ENCODE assay signal across 14 cellular contexts in the genomic region with DNA sequence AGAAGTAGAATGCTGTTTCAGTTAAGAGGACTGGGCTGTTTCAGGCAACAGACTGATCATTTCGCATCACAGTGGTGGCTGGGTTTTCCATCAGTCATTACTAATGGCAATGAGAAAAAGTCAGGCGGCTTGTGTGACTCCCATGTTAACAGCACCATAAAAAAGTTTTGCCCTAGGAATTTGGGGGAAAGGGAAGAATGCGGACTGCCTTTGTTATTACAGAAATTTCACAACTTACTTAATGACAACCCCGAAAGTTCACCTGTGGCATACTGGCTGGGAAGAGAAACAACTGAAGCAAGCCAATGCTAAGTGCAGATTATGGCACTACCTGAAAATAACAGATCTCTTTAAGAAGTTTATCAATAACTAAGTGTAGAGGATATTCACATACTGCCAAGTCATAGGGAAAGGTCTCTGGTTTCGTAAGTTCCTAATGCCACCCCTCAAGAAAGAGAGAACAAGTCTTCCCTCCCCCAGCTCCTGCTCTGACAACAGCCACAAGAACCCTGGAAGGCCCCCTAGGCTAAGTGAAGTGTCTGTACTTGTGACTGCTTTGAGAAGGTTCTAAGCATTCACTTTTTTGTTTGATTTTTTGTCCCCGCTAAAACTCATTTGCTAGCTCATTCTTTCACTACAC. TPM values are rescaled to one million over a fixed set of nuclear protein-coding genes. Genes with fewer than 3 reads are reported as not detected.
DNase-seq lines count a peak whose midpoint lies in the region; ATAC-seq, FAIRE-seq and TF ChIP-seq lines count a peak whose summit lies in the region.
"Had no signal": no experiment of that assay in that cellular context is flagged by ENCODE, and none has a peak within 500 bp of the region (broad histone marks: within the 10 kb centered on the region; RNA-seq: fewer than 3 reads in every experiment).

No MANE protein-coding gene starts in this region.

- intact Hi-C loops in HepG2 (cut with micrococcal nuclease; ENCODE audit: unreplicated experiment) = no loop called here
- intact Hi-C loops in right lobe of liver (cut with DNase I) = no loop called here
- intact Hi-C loops in ascending aorta (cut with DNase I) = no loop called here

- H3K9me3 ChIP-seq in HepG2 (ENCODE audit: low read length) (no peaks in the 10 kb centered on the region), right lobe of liver (no peaks in the 10 kb centered on the region), ascending aorta (no peaks in the 10 kb centered on the region)
- H3K9me3 ChIP-seq: A549, tibial artery had no signal

- H4K20me1 ChIP-seq in HepG2 (ENCODE audit: insufficient read depth, low read length) = no peaks in the 10 kb centered on the region

- 96% methylated on average over 6 of the region's 6 CpGs for WGBS in HepG2 (ENCODE audit: low lambda C conversion rate)
- 92% methylated on average over 4 of the region's 6 CpGs for WGBS in right lobe of liver (ENCODE audit: insufficient coverage, low coverage, low lambda C conversion rate, missing lambda C conversion rate)

- TF ChIP-seq EP300 in HepG2 (IDR thresholded peaks at IDR 0.05; ENCODE audit: low read depth in 2 of 2, low read length in 2 of 2) = no peak
- no peak for TF ChIP-seq EP300 in HepG2 (CRISPR knock-in tag; IDR thresholded peaks at IDR 0.05; ENCODE audit: borderline replicate concordance)

- DNase-seq in HepG2 (ENCODE audit: low spot score) (no peak), right lobe of liver (no peak), NOMO-1 treated with DMSO at 0.1 percent for 48 hours (lab: John Stamatoyannopoulos, UW; ENCODE audit: unreplicated experiment) (peak; percentile 51), OCI-M2 (lab: John Stamatoyannopoulos, UW; ENCODE audit: unreplicated experiment) (no peak), SW480 (ENCODE audit: low spot score) (no peak), RKO (ENCODE audit: low spot score) (no peak), ascending aorta (ENCODE audit: low spot score in 2 of 2) (no peak)
- DNase-seq: activated CD4-positive, alpha-beta memory T cell treated with anti-CD3 and anti-CD28 coated beads, Interleukin-2, amount 10 ng/mL, durations not matched to agents 7 days and 5 days; activated effector memory CD4-positive, alpha-beta T cell treated with anti-CD3 and anti-CD28 coated beads, Interleukin-2, amount 50 U/mL, for 16 hours; Karpas-422; tibial artery had no signal

- POLR2A ChIA-PET in HepG2 (lab: Yijun Ruan, JAX) = no interaction called here

- TF ChIP-seq CTCF in HepG2 (CRISPR knock-in tag; IDR thresholded peaks at IDR 0.05) (no peak), right lobe of liver (IDR thresholded peaks at IDR 0.05) (no peak), ascending aorta (IDR thresholded peaks at IDR 0.05) (no peak)

- no peak for FAIRE-seq in HepG2 (lab: Jason Lieb, UNC)
- FAIRE-seq: A549 had no signal

- H3K4me1 ChIP-seq in HepG2 (ENCODE audit: insufficient read depth, low read length) (peaks cover 6% of the 10 kb centered on the region; the same call in 1 of the 2 replicates), right lobe of liver (no peaks in the 10 kb centered on the region), ascending aorta (no peaks in the 10 kb centered on the region)
- H3K4me1 ChIP-seq: A549, tibial artery had no signal

- no peak overlapping the region for H3K27ac ChIP-seq in HepG2 (ENCODE audit: extremely low read length, insufficient read depth, low read length)
- H3K27ac ChIP-seq in right lobe of liver = no peak overlapping the region
- no peak overlapping the region for H3K27ac ChIP-seq in ascending aorta
- H3K27ac ChIP-seq: A549, tibial artery had no signal

- CTCF ChIA-PET in HepG2 (lab: Yijun Ruan, JAX; ENCODE audit: low intra/inter-chr PET ratio, low total read pairs) = no interaction called here

- in situ Hi-C loops in HepG2 (cut with HindIII; ENCODE audit: extremely low pct_ligation_motif_present, low pct_unique_long_range_greater_than_20kb) = no loop called here

- TF ChIP-seq POLR2A in HepG2 (IDR thresholded peaks at IDR 0.05; ENCODE audit: insufficient read depth in 1 of 2, low read depth in 2 of 2, low read length in 2 of 2) = no peak
- no peak for TF ChIP-seq POLR2A in right lobe of liver (IDR thresholded peaks at IDR 0.05)

- no peak overlapping the region for H3K9ac ChIP-seq in HepG2 (ENCODE audit: insufficient read depth, low read depth, low read length)

- no peak overlapping the region for H2AFZ ChIP-seq in HepG2 (ENCODE audit: low read length)

- no peaks in the 10 kb centered on the region for H3K79me2 ChIP-seq in HepG2 (ENCODE audit: insufficient read depth, low read length)

- H3K27me3 ChIP-seq in HepG2 (ENCODE audit: control insufficient read depth in 1 of 2, insufficient read depth in 2 of 2, low read length in 2 of 2) = no peaks in the 10 kb centered on the region
- H3K27me3 ChIP-seq in right lobe of liver = no peaks in the 10 kb centered on the region
- H3K27me3 ChIP-seq in ascending aorta = no peaks in the 10 kb centered on the region
- H3K27me3 ChIP-seq: tibial artery had no signal

- TF ChIP-seq RAD21 in HepG2 (CRISPR knock-in tag; IDR thresholded peaks at IDR 0.05) = no peak

- peaks cover 33 to 53% of the 10 kb centered on the region in 2 experiments for H3K36me3 ChIP-seq in HepG2 (replicated peaks in 1 of 2; ENCODE audit: control insufficient read depth in 1 of 2, insufficient read depth in 2 of 2, low read length in 2 of 2)
- H3K36me3 ChIP-seq in right lobe of liver = peaks cover 0 to 53% (median 22%) of the 10 kb centered on the region in 4 donors
- H3K36me3 ChIP-seq in ascending aorta = peaks cover 66 to 90% of the 10 kb centered on the region in 2 donors

- no peak overlapping the region for H3K4me2 ChIP-seq in HepG2 (ENCODE audit: low read depth, low read length)
- H3K4me2 ChIP-seq: A549, smooth muscle cell had no signal

- TSS peak; percentile 33 for BruUV-seq in HepG2 (replicated peaks; lab: Mats Ljungman, UMichigan)

- no peak for ATAC-seq in HepG2
- no peak for ATAC-seq in right lobe of liver
- peak; percentile 86 for ATAC-seq in HG03097 (IDR thresholded peaks at IDR 0.05; ENCODE audit: low FRiP score, unreplicated experiment)
- ATAC-seq: A549 had no signal

- H3K4me3 ChIP-seq in HepG2 (replicated peaks in 1 of 3; ENCODE audit: insufficient read depth in 1 of 3, low read depth in 2 of 3, low read length in 3 of 3) = no peak overlapping the region
- no peak overlapping the region for H3K4me3 ChIP-seq in right lobe of liver
- no peak overlapping the region for H3K4me3 ChIP-seq in ascending aorta
- H3K4me3 ChIP-seq: A549, smooth muscle cell, tibial artery had no signal

TF ChIP-seq in HepG2, 621 proteins besides CTCF, POLR2A, EP300 and RAD21 (continues in another document):
- no peak for TF ChIP-seq HNRNPL (IDR thresholded peaks at IDR 0.05; ENCODE audit: low read depth, low read length)
- no peak for TF ChIP-seq ZNF430 (CRISPR knock-in tag; IDR thresholded peaks at IDR 0.05)
- no peak for TF ChIP-seq ZNF343 (CRISPR knock-in tag; IDR thresholded peaks at IDR 0.05)
- no peak for TF ChIP-seq ZSCAN9 (CRISPR knock-in tag; IDR thresholded peaks at IDR 0.05; ENCODE audit: borderline replicate concordance)
- no peak for TF ChIP-seq ZBTB33 (CRISPR knock-in tag; IDR thresholded peaks at IDR 0.05)
- TF ChIP-seq JDP2 (CRISPR knock-in tag; IDR thresholded peaks at IDR 0.05; ENCODE audit: borderline replicate concordance) = no peak
- no peak for TF ChIP-seq ARHGAP35 (CRISPR knock-in tag; IDR thresholded peaks at IDR 0.05; ENCODE audit: borderline replicate concordance)

RNA-seq across cellular contexts. Expression of gene AP1S3, which starts 40.5 kb away (rescaled TPM):
- total RNA-seq in HepG2 (2016; rRNA removed; fragmentation: Illumina TruSeq; extraction: Trizol) (16.3 and 26.3 TPM in 2 replicates), right lobe of liver (10 to 100 TPM in 1 of 6 experiments, 1 to 10 TPM in 5; 1.3 to 12.7 (median 3.2) TPM), ascending aorta (not detected)
- 6.3 and 6.8 TPM in 2 replicates for total RNA-seq in HepG2 (2016; cell fraction: cytosol; rRNA removed; fragmentation: Illumina TruSeq; extraction: Trizol; ENCODE audit: low read depth)
- 16.9 and 26.4 TPM in 2 replicates for total RNA-seq in HepG2 (2016; cell fraction: insoluble cytoplasmic fraction; rRNA removed; fragmentation: Illumina TruSeq; extraction: Trizol)
- 10.6 and 12.4 TPM in 2 replicates for total RNA-seq in HepG2 (2016; cell fraction: membrane; rRNA removed; fragmentation: Illumina TruSeq; extraction: Trizol)
- 10.5 and 13.1 TPM in 2 replicates for total RNA-seq in HepG2 (2016; cell fraction: nucleus; rRNA removed; fragmentation: Illumina TruSeq; extraction: Trizol)
- polyA plus RNA-seq in HepG2 (2011; rRNA removed) = 2.9 and 3.0 TPM in 2 replicates
- 2.0 and 2.4 TPM in 2 replicates for polyA plus RNA-seq in HepG2 (2011; cell fraction: cytosol; rRNA removed)
- 1.2 TPM in 2 replicates for polyA plus RNA-seq in HepG2 (2011; cell fraction: nucleus; rRNA removed)
- 2.1 and 3.0 TPM in 2 replicates for polyA plus RNA-seq in HepG2 (2012)
- 1.8 and 2.4 TPM in 2 replicates for polyA plus RNA-seq in HepG2 (2016; cell fraction: cytosol; fragmentation: Illumina TruSeq; extraction: Trizol; ENCODE audit: low read depth)
- polyA plus RNA-seq in HepG2 (2016; cell fraction: insoluble cytoplasmic fraction; fragmentation: Illumina TruSeq; extraction: Trizol; ENCODE audit: low read depth) = 17.8 and 18.6 TPM in 2 replicates
- polyA plus RNA-seq in HepG2 (2016; cell fraction: membrane; fragmentation: Illumina TruSeq; extraction: Trizol; ENCODE audit: low read depth) = 4.3 and 5.4 TPM in 2 replicates
- polyA plus RNA-seq in HepG2 (2016; cell fraction: nucleus; fragmentation: Illumina TruSeq; extraction: Trizol; ENCODE audit: insufficient read depth, low read depth) = 8.0 and 11.0 TPM in 2 replicates
- 3.3 and 6.3 TPM in 2 replicates for polyA minus RNA-seq in HepG2 (2011; rRNA and poly(A)+ RNA removed; ENCODE audit: low replicate concordance)
- polyA minus RNA-seq in HepG2 (2011; cell fraction: cytosol; rRNA and poly(A)+ RNA removed) = 3.7 and 4.2 TPM in 2 replicates
- 3.2 and 8.6 TPM in 2 replicates for polyA minus RNA-seq in HepG2 (2011; cell fraction: nucleus; rRNA and poly(A)+ RNA removed)
